ENCODE assay signal across 20 cellular contexts in genomic region chr19:4010808-4011110, GRCh38. TPM values are rescaled to one million over a fixed set of nuclear protein-coding genes. Genes with fewer than 3 reads are reported as not detected.
DNase-seq lines count a peak whose midpoint lies in the region; ATAC-seq lines count a peak whose summit lies in the region.
"Had no signal": no experiment of that assay in that cellular context is flagged by ENCODE, and none has a peak within 500 bp of the region (broad histone marks: within the 10 kb centered on the region; RNA-seq: fewer than 3 reads in every experiment).

No MANE protein-coding gene starts in this region.

- H3K27me3 ChIP-seq in H7 (ENCODE audit: control insufficient read depth, insufficient read depth, low read length): no peaks in the 10 kb centered on the region
- H3K27me3 ChIP-seq in layer of hippocampus (ENCODE audit: control insufficient read depth, insufficient read depth, low read length): no peaks in the 10 kb centered on the region
- H3K27me3 ChIP-seq: suprapubic skin had no signal

- no peak overlapping the region for H3K27ac Mint-ChIP-seq in activated T-helper 17 cell treated with anti-CD3 and anti-CD28 coated beads, Interleukin-2, amount 50 U/mL, for 72 hours
- H3K27ac Mint-ChIP-seq in stimulated activated effector memory CD8-positive, alpha-beta T cell treated with anti-CD3 and anti-CD28 coated beads, Interleukin-12 subunit alpha, Interleukin-12 subunit beta, amount 100 ng/mL, for 72 hours: peak overlapping the region; percentile 80

- H3K9me3 Mint-ChIP-seq in activated T-helper 17 cell treated with anti-CD3 and anti-CD28 coated beads, Interleukin-2, amount 50 U/mL, for 72 hours: no peaks in the 10 kb centered on the region
- no peaks in the 10 kb centered on the region for H3K9me3 Mint-ChIP-seq in stimulated activated effector memory CD8-positive, alpha-beta T cell treated with anti-CD3 and anti-CD28 coated beads, Interleukin-12 subunit alpha, Interleukin-12 subunit beta, amount 100 ng/mL, for 72 hours
- H3K9me3 Mint-ChIP-seq: activated CD8-positive, alpha-beta T cell treated with anti-CD3 and anti-CD28 coated beads for 36 hours; CD4-positive, alpha-beta memory T cell had no signal

- H3K4me1 Mint-ChIP-seq in activated T-helper 17 cell treated with anti-CD3 and anti-CD28 coated beads, Interleukin-2, amount 50 U/mL, for 72 hours: peaks cover 11% of the 10 kb centered on the region
- peaks cover 35% of the 10 kb centered on the region for H3K4me1 Mint-ChIP-seq in stimulated activated effector memory CD8-positive, alpha-beta T cell treated with anti-CD3 and anti-CD28 coated beads, Interleukin-12 subunit alpha, Interleukin-12 subunit beta, amount 100 ng/mL, for 72 hours

- H3K27me3 Mint-ChIP-seq in activated T-helper 17 cell treated with anti-CD3 and anti-CD28 coated beads, Interleukin-2, amount 50 U/mL, for 72 hours: no peaks in the 10 kb centered on the region
- H3K27me3 Mint-ChIP-seq: activated CD8-positive, alpha-beta T cell treated with anti-CD3 and anti-CD28 coated beads for 36 hours; CD4-positive, alpha-beta memory T cell had no signal

- ATAC-seq in activated T-helper 17 cell treated with anti-CD3 and anti-CD28 coated beads, Interleukin-2, amount 50 U/mL, for 72 hours (replicated peaks): no peak
- no peak for ATAC-seq in stimulated activated effector memory CD8-positive, alpha-beta T cell treated with anti-CD3 and anti-CD28 coated beads, Interleukin-12 subunit alpha, Interleukin-12 subunit beta, amount 100 ng/mL, for 72 hours
- ATAC-seq in GM18873 (IDR thresholded peaks at IDR 0.05; ENCODE audit: low FRiP score, unreplicated experiment) (no peak), HG03520 (IDR thresholded peaks at IDR 0.05; ENCODE audit: unreplicated experiment) (no peak)
- ATAC-seq: activated CD8-positive, alpha-beta T cell treated with anti-CD3 and anti-CD28 coated beads for 36 hours; esophagus mucosa; sciatic nerve had no signal

- peak overlapping the region; percentile 38 for H3K27ac ChIP-seq in layer of hippocampus (ENCODE audit: low read depth, low read length)

- H3K36me3 Mint-ChIP-seq in activated T-helper 17 cell treated with anti-CD3 and anti-CD28 coated beads, Interleukin-2, amount 50 U/mL, for 72 hours (ENCODE audit: low read depth): peaks cover 23% of the 10 kb centered on the region
- peaks cover 14% of the 10 kb centered on the region for H3K36me3 Mint-ChIP-seq in stimulated activated effector memory CD8-positive, alpha-beta T cell treated with anti-CD3 and anti-CD28 coated beads, Interleukin-12 subunit alpha, Interleukin-12 subunit beta, amount 100 ng/mL, for 72 hours

- H3K4me3 ChIP-seq in H7 (ENCODE audit: insufficient read depth, low read depth, low read length): no peak overlapping the region

- H3K4me3 Mint-ChIP-seq in activated T-helper 17 cell treated with anti-CD3 and anti-CD28 coated beads, Interleukin-2, amount 50 U/mL, for 72 hours: peak overlapping the region; percentile 16
- no peak overlapping the region for H3K4me3 Mint-ChIP-seq in stimulated activated effector memory CD8-positive, alpha-beta T cell treated with anti-CD3 and anti-CD28 coated beads, Interleukin-12 subunit alpha, Interleukin-12 subunit beta, amount 100 ng/mL, for 72 hours
- H3K4me3 Mint-ChIP-seq: activated CD8-positive, alpha-beta T cell treated with anti-CD3 and anti-CD28 coated beads for 36 hours had no signal

- peaks cover 3% of the 10 kb centered on the region for H3K36me3 ChIP-seq in H7 (replicated peaks; ENCODE audit: control insufficient read depth, insufficient read depth, low read length)

- DNase-seq in H7 (peak; percentile 21), islet precursor cell (no peak)
- no peak for DNase-seq in stimulated activated effector memory CD8-positive, alpha-beta T cell treated with anti-CD3 and anti-CD28 coated beads, Interleukin-12 subunit alpha, Interleukin-12 subunit beta, amount 100 ng/mL, for 72 hours (ENCODE audit: low spot score in 2 of 2)
- DNase-seq: activated CD8-positive, alpha-beta T cell treated with anti-CD3 and anti-CD28 coated beads for 36 hours; activated naive CD4-positive, alpha-beta T cell; amygdala; CD4-positive, alpha-beta memory T cell; effector CD8-positive, alpha-beta T cell; GDM1; Karpas-422; mammary epithelial cell; NCI-H187; NCI-H526 had no signal

RNA-seq across cellular contexts. Expression of gene PIAS4, which starts 3.2 kb away (rescaled TPM):
- 47.9 and 54.4 TPM in 2 replicates for total RNA-seq in H7 (2014; rRNA removed; shearing (Covaris generic))
- 10 to 100 TPM; 32.8 to 39.1 TPM for total RNA-seq in activated T-helper 17 cell treated with anti-CD3 and anti-CD28 coated beads, Interleukin-2, amount 50 U/mL, for 72 hours

RNA-seq across cellular contexts. Expression of gene EEF2, which starts 25.5 kb away (rescaled TPM):
- total RNA-seq in H7 (2014; rRNA removed; shearing (Covaris generic)): 2,968 and 3,290 TPM in 2 replicates
- 1,000 to 10,000 TPM; 3,211 to 3,379 TPM for total RNA-seq in activated T-helper 17 cell treated with anti-CD3 and anti-CD28 coated beads, Interleukin-2, amount 50 U/mL, for 72 hours

RNA-seq across cellular contexts. Expression of gene DAPK3, which starts 39.9 kb away (rescaled TPM):
- total RNA-seq in H7 (2014; rRNA removed; shearing (Covaris generic)): 124 and 131 TPM in 2 replicates
- total RNA-seq in activated T-helper 17 cell treated with anti-CD3 and anti-CD28 coated beads, Interleukin-2, amount 50 U/mL, for 72 hours: 10 to 100 TPM; 37.5 to 40.6 TPM

RNA-seq across cellular contexts. Expression of gene ZBTB7A, which starts 55.9 kb away (rescaled TPM):
- total RNA-seq in H7 (2014; rRNA removed; shearing (Covaris generic)): 18.3 and 20.8 TPM in 2 replicates
- total RNA-seq in activated T-helper 17 cell treated with anti-CD3 and anti-CD28 coated beads, Interleukin-2, amount 50 U/mL, for 72 hours: 10 to 100 TPM; 38.5 to 41.3 TPM
